8 cellular contexts compared by ENCODE assay signal in genomic region chr12:100741084-100741711, GRCh38. TPM values are rescaled to one million over a fixed set of nuclear protein-coding genes. Genes with fewer than 3 reads are reported as not detected.
A peak's percentile ranks its signal among the peaks of the same experiment; 100 is the strongest.
DNase-seq lines count a peak whose midpoint lies in the region; ATAC-seq and TF ChIP-seq lines count a peak whose summit lies in the region.

No MANE protein-coding gene starts in this region.

- H3K27ac Mint-ChIP-seq in activated naive CD4-positive, alpha-beta T cell treated with anti-CD3 and anti-CD28 coated beads, Interleukin-2, amount 10 ng/mL, durations not matched to agents 7 days and 5 days = no peak overlapping the region

- no peaks in the 10 kb centered on the region for H3K9me3 ChIP-seq in right lobe of liver

- DNase-seq in SIG-M5 treated with dmso at 0.1 percent for 504 hours (lab: John Stamatoyannopoulos, UW; ENCODE audit: unreplicated experiment) = peak; percentile 21
- no peak for DNase-seq in SIG-M5 (lab: John Stamatoyannopoulos, UW)
- peak; percentile 8 for DNase-seq in astrocyte of the cerebellum (ENCODE audit: low read depth)
- DNase-seq in right lobe of liver = no peak
- no peak for DNase-seq in stimulated activated CD8-positive, alpha-beta memory T cell treated with anti-CD3 and anti-CD28 coated beads, Interleukin-4, amount 100 ng/mL, for 48 hours
- DNase-seq in activated naive CD4-positive, alpha-beta T cell treated with anti-CD3 and anti-CD28 coated beads, Interleukin-2, amount 10 ng/mL, durations not matched to agents 7 days and 5 days = no peak

- TF ChIP-seq CTCF in LNCAP (IDR thresholded peaks at IDR 0.05) (peak; percentile 79), astrocyte of the cerebellum (IDR thresholded peaks at IDR 0.05; ENCODE audit: low read depth, low read length, missing control alignments) (peak; percentile 68), right lobe of liver (IDR thresholded peaks at IDR 0.05) (peak; percentile 39 to 77 (median 72))

- 41% methylated on average over 3 of the region's 3 CpGs for WGBS in right lobe of liver (ENCODE audit: insufficient coverage, low coverage, low lambda C conversion rate, missing lambda C conversion rate)

- CTCF ChIA-PET in activated naive CD4-positive, alpha-beta T cell treated with anti-CD3 and anti-CD28 coated beads, Interleukin-2, amount 10 ng/mL, durations not matched to agents 7 days and 5 days (lab: Charles Lee) = interaction anchor here (0.8 to 3.0 kb wide), 3 partner anchors 13 to 404 kb away, joined by 3 to 16 read pairs (median 3); no protein-coding TSS in a partner anchor

- no peaks in the 10 kb centered on the region for H3K4me1 ChIP-seq in right lobe of liver

- H3K36me3 Mint-ChIP-seq in activated naive CD4-positive, alpha-beta T cell treated with anti-CD3 and anti-CD28 coated beads, Interleukin-2, amount 10 ng/mL, durations not matched to agents 7 days and 5 days = no peaks in the 10 kb centered on the region

- H3K4me1 Mint-ChIP-seq in activated naive CD4-positive, alpha-beta T cell treated with anti-CD3 and anti-CD28 coated beads, Interleukin-2, amount 10 ng/mL, durations not matched to agents 7 days and 5 days = no peaks in the 10 kb centered on the region

- H3K36me3 ChIP-seq in right lobe of liver = no peaks in the 10 kb centered on the region

- ATAC-seq in right lobe of liver (peak; percentile 63 to 80 (median 72)), HG03280 (IDR thresholded peaks at IDR 0.05; ENCODE audit: unreplicated experiment) (no peak)

- H3K27me3 ChIP-seq in right lobe of liver = no peaks in the 10 kb centered on the region

- H3K4me3 ChIP-seq in astrocyte of the cerebellum (ENCODE audit: low read depth, low read length) (no peak overlapping the region), right lobe of liver (no peak overlapping the region)

- no peaks in the 10 kb centered on the region for H3K27me3 Mint-ChIP-seq in activated naive CD4-positive, alpha-beta T cell treated with anti-CD3 and anti-CD28 coated beads, Interleukin-2, amount 10 ng/mL, durations not matched to agents 7 days and 5 days

- TF ChIP-seq POLR2A in right lobe of liver (IDR thresholded peaks at IDR 0.05) = no peak

- intact Hi-C loops in right lobe of liver (cut with DNase I) = no loop called here

- no peak overlapping the region for H3K4me3 Mint-ChIP-seq in activated naive CD4-positive, alpha-beta T cell treated with anti-CD3 and anti-CD28 coated beads, Interleukin-2, amount 10 ng/mL, durations not matched to agents 7 days and 5 days

- no peak overlapping the region for H3K27ac ChIP-seq in right lobe of liver

- in situ Hi-C loops in astrocyte of the cerebellum (cut with HindIII; ENCODE audit: low sequenced_read_pairs) = no loop called here

- H3K9me3 Mint-ChIP-seq in activated naive CD4-positive, alpha-beta T cell treated with anti-CD3 and anti-CD28 coated beads, Interleukin-2, amount 10 ng/mL, durations not matched to agents 7 days and 5 days = no peaks in the 10 kb centered on the region

RNA-seq across cellular contexts. Expression of gene ANO4, which starts 53.4 kb away (rescaled TPM):
- total RNA-seq in right lobe of liver = under 1 TPM in 1 of 6 experiments, not detected in 5; 0.13 TPM

Comparison
In these comparisons a context has a peak if more than half of its experiments do, and no peak if none do; other contexts are left out.
1. DNase-seq: peak in SIG-M5 treated with dmso at 0.1 percent for 504 hours (single experiment) and astrocyte of the cerebellum (single experiment); none in SIG-M5 (single experiment), right lobe of liver (0 of 3), stimulated activated CD8-positive, alpha-beta memory T cell treated with anti-CD3 and anti-CD28 coated beads, Interleukin-4, amount 100 ng/mL, for 48 hours (single experiment) and activated naive CD4-positive, alpha-beta T cell treated with anti-CD3 and anti-CD28 coated beads, Interleukin-2, amount 10 ng/mL, durations not matched to agents 7 days and 5 days (single experiment).
2. Peak in every context shown above with its lines, with median percentiles within 50 percentile points of each other: CTCF ChIP-seq.